1 cellular context compared by ENCODE assay signal in genomic region chr16:75111514-75112280, GRCh38.
TF ChIP-seq lines count a peak whose summit lies in the region.

No MANE protein-coding gene starts in this region.

TF ChIP-seq in H1, 55 proteins besides CTCF, POLR2A, EP300 and RAD21:
- TF ChIP-seq FOSL1 (IDR thresholded peaks at IDR 0.05; ENCODE audit: insufficient read depth, low read depth, low read length) (no peak), POU5F1 (IDR thresholded peaks at IDR 0.05; ENCODE audit: low read depth, low read length) (no peak), BACH1 (IDR thresholded peaks at IDR 0.05; ENCODE audit: low read length) (no peak), CBX8 (IDR thresholded peaks at IDR 0.05; ENCODE audit: borderline replicate concordance, low read depth, low read length) (no peak), KDM5A (IDR thresholded peaks at IDR 0.05; ENCODE audit: low read length) (no peak), SIRT6 (IDR thresholded peaks at IDR 0.05; ENCODE audit: low read length) (no peak), SP2 (IDR thresholded peaks at IDR 0.05; ENCODE audit: low read length) (no peak), JUND (IDR thresholded peaks at IDR 0.05; ENCODE audit: low read length) (no peak), SIX5 (IDR thresholded peaks at IDR 0.05; ENCODE audit: low read depth, low read length) (no peak), PHF8 (conservative IDR thresholded peaks at IDR 0.05; ENCODE audit: low read depth, low read length) (no peak), RNF2 (IDR thresholded peaks at IDR 0.05; ENCODE audit: borderline replicate concordance, low read depth, low read length, missing control alignments, poor library complexity, severe bottlenecking) (no peak), TBP (IDR thresholded peaks at IDR 0.05; ENCODE audit: low read depth, low read length) (no peak), CTBP2 (IDR thresholded peaks at IDR 0.05; ENCODE audit: borderline replicate concordance, insufficient read depth, insufficient read length, low read length) (no peak), CHD1 (IDR thresholded peaks at IDR 0.05; ENCODE audit: low read depth, low read length) (no peak), GABPA (IDR thresholded peaks at IDR 0.05; ENCODE audit: borderline replicate concordance, insufficient read depth, low read length) (no peak), KDM4A (IDR thresholded peaks at IDR 0.05; ENCODE audit: low read depth, low read length, severe bottlenecking) (no peak), SRF (IDR thresholded peaks at IDR 0.05; ENCODE audit: low read depth, low read length) (no peak), EGR1 (IDR thresholded peaks at IDR 0.05; ENCODE audit: borderline replicate concordance, low read depth, low read length) (no peak)
- TF ChIP-seq, protein P1, sequence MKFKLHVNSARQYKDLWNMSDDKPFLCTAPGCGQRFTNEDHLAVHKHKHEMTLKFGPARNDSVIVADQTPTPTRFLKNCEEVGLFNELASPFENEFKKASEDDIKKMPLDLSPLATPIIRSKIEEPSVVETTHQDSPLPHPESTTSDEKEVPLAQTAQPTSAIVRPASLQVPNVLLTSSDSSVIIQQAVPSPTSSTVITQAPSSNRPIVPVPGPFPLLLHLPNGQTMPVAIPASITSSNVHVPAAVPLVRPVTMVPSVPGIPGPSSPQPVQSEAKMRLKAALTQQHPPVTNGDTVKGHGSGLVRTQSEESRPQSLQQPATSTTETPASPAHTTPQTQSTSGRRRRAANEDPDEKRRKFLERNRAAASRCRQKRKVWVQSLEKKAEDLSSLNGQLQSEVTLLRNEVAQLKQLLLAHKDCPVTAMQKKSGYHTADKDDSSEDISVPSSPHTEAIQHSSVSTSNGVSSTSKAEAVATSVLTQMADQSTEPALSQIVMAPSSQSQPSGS (IDR thresholded peaks at IDR 0.05; ENCODE audit: low read length) = no peak; the same call in 1 of the 2 replicates
